10 cellular contexts compared by ENCODE assay signal in the genomic region with DNA sequence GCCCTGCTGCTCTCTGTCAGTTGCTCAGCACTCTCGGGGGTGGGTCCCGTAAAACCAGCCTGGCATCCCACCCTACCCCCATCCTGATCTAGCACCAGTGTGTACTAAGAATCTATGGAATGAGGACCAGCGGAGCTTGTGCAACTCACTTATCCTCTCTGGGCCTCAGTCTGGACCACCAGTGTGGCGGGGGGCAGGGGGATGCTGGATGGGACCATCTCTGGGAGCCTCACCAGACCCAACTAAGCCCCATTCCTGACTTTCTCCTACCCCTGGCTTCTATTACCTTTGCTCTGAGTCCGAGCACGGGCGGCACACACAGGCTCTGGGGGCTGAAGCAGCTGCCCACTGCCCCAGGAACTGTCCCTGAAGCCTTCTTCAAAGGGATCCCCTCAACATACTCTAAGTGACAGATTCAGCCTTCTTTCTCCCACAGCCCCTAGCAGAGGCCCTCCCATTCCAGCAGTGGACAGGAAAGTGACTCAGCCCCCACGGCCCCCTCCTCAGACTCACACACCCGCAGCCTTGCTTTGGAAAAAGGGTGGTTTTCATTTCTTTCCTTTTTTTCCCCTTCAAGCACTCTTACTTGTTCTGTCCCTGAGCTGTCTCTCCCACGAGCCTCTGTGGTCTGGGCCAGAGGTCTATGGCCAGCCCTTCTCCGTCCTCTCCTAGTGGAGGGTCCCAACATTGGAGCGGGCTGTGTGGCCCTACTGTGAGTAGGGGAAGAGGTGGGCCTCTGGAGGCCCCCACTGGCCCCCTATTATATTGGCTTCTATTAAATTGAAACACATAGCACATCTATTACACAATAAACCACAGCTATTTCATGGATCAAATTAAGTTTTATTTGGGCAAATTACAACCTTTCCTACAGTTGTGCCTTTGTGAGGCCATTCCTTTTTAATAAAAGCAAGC.
A peak's percentile ranks its signal among the peaks of the same experiment; 100 is the strongest.
DNase-seq lines count a peak whose midpoint lies in the region; ATAC-seq and TF ChIP-seq lines count a peak whose summit lies in the region.
"Had no signal": no experiment of that assay in that cellular context is flagged by ENCODE, and none has a peak within 500 bp of the region (broad histone marks: within the 10 kb centered on the region; RNA-seq: fewer than 3 reads in every experiment).

No MANE protein-coding gene starts in this region.

- H3K36me3 ChIP-seq in HUES48 (ENCODE audit: control insufficient read depth, insufficient read depth, low read length) (no peaks in the 10 kb centered on the region), mesenchymal stem cell (ENCODE audit: control insufficient read depth in 1 of 2, insufficient read depth in 2 of 2, low read depth in 1 of 2, low read length in 2 of 2) (no peaks in the 10 kb centered on the region)

- peaks cover 1% of the 10 kb centered on the region for H3K36me3 Mint-ChIP-seq in chondrocyte (ENCODE audit: low read depth)
- H3K36me3 Mint-ChIP-seq in type B pancreatic cell = no peaks in the 10 kb centered on the region
- H3K36me3 Mint-ChIP-seq: memory B cell had no signal

- H3K27ac ChIP-seq in HUES48 (ENCODE audit: low read depth, low read length) (peak overlapping the region; percentile 76), mesenchymal stem cell (ENCODE audit: low read length, poor library complexity, severe bottlenecking) (peak overlapping the region; percentile 89)

- peak overlapping the region; percentile 98 for H4K8ac ChIP-seq in mesenchymal stem cell (ENCODE audit: low read length)

- no peaks in the 10 kb centered on the region for H3K27me3 Mint-ChIP-seq in chondrocyte (ENCODE audit: low read depth)
- H3K27me3 Mint-ChIP-seq in type B pancreatic cell = no peaks in the 10 kb centered on the region
- peaks cover 9% of the 10 kb centered on the region for H3K27me3 Mint-ChIP-seq in stimulated activated naive CD8-positive, alpha-beta T cell treated with anti-CD3 and anti-CD28 coated beads, Interleukin-15, amount 100 ng/mL, for 72 hours

- no peak overlapping the region for H3K23ac ChIP-seq in mesenchymal stem cell (ENCODE audit: low read length in 2 of 2)

- no peak for TF ChIP-seq CTCF in chondrocyte (IDR thresholded peaks at IDR 0.05)
- no peak for TF ChIP-seq CTCF in type B pancreatic cell (conservative IDR thresholded peaks at IDR 0.05)
- no peak for TF ChIP-seq CTCF in GM13976 (IDR thresholded peaks at IDR 0.05; ENCODE audit: borderline replicate concordance, control extremely low read depth, extremely low read depth, insufficient read depth, missing control alignments)

- peak overlapping the region; percentile 100 for H2BK120ac ChIP-seq in mesenchymal stem cell (ENCODE audit: low read depth, low read length)

- WGBS in mesenchymal stem cell = 25% methylated on average over 11 of the region's 12 CpGs

- H3K18ac ChIP-seq in mesenchymal stem cell (ENCODE audit: low read depth in 1 of 2, low read length in 2 of 2) = peak overlapping the region; percentile 92 to 94

- H2BK5ac ChIP-seq in mesenchymal stem cell (ENCODE audit: low read depth, low read length, poor library complexity, severe bottlenecking) = peak overlapping the region; percentile 93

- no peak overlapping the region for H3K4me3 ChIP-seq in HUES48 (ENCODE audit: low read depth, low read length)
- peak overlapping the region in 1 of 2 experiments; percentile 25 for H3K4me3 ChIP-seq in mesenchymal stem cell (ENCODE audit: insufficient read depth in 1 of 2, low read depth in 1 of 2, low read length in 2 of 2)

- H4K91ac ChIP-seq in mesenchymal stem cell (ENCODE audit: low read length) = peak overlapping the region; percentile 100

- H2AK5ac ChIP-seq in mesenchymal stem cell (ENCODE audit: low read length, severe bottlenecking) = peak overlapping the region; percentile 96

- H3K27ac Mint-ChIP-seq in chondrocyte (ENCODE audit: unreplicated experiment) (peak overlapping the region; percentile 99), type B pancreatic cell (peak overlapping the region; percentile 81)
- peak overlapping the region in 1 of 2 donors; percentile 15 for H3K27ac Mint-ChIP-seq in stimulated activated naive CD8-positive, alpha-beta T cell treated with anti-CD3 and anti-CD28 coated beads, Interleukin-15, amount 100 ng/mL, for 72 hours
- H3K27ac Mint-ChIP-seq: memory B cell; stimulated activated naive CD8-positive, alpha-beta T cell treated with anti-CD3 and anti-CD28 coated beads, Interleukin-15, Interleukin-2, amounts not matched to agents 100 ng/mL and 50 ng/mL, for 24 hours had no signal

- H3K4ac ChIP-seq in mesenchymal stem cell (ENCODE audit: low read depth in 1 of 2, low read length in 2 of 2) = peak overlapping the region; percentile 98

- H2BK12ac ChIP-seq in mesenchymal stem cell (ENCODE audit: low read length in 2 of 2) = peak overlapping the region; percentile 98 to 100

- H3K4me3 Mint-ChIP-seq in chondrocyte (ENCODE audit: unreplicated experiment) = peak overlapping the region; percentile 33
- peak overlapping the region; percentile 29 for H3K4me3 Mint-ChIP-seq in type B pancreatic cell
- H3K4me3 Mint-ChIP-seq in stimulated activated naive CD8-positive, alpha-beta T cell treated with anti-CD3 and anti-CD28 coated beads, Interleukin-15, amount 100 ng/mL, for 72 hours = no peak overlapping the region
- H3K4me3 Mint-ChIP-seq: memory B cell; stimulated activated naive CD8-positive, alpha-beta T cell treated with anti-CD3 and anti-CD28 coated beads, Interleukin-15, Interleukin-2, amounts not matched to agents 100 ng/mL and 50 ng/mL, for 24 hours had no signal

- H3K4me2 ChIP-seq in mesenchymal stem cell (ENCODE audit: low read length, poor library complexity, severe bottlenecking) = peak overlapping the region; percentile 63

- H3K14ac ChIP-seq in mesenchymal stem cell (ENCODE audit: low read length in 2 of 2) = peak overlapping the region in 1 of 2 experiments; percentile 44

- H2BK15ac ChIP-seq in mesenchymal stem cell (ENCODE audit: low read depth, poor library complexity, severe bottlenecking) = peak overlapping the region; percentile 95

- H3K9me3 ChIP-seq in HUES48 (ENCODE audit: control insufficient read depth, insufficient read depth, low read length) (no peaks in the 10 kb centered on the region), mesenchymal stem cell (ENCODE audit: control insufficient read depth, low read length) (no peaks in the 10 kb centered on the region)

- DNase-seq in chondrocyte (ENCODE audit: low spot score) (no peak), mesenchymal stem cell (peak; percentile 75), type B pancreatic cell (ENCODE audit: extremely low spot score, unreplicated experiment) (no peak), GM13976 (ENCODE audit: low spot score) (no peak), midbrain (lab: John Stamatoyannopoulos, UW) (no peak)
- no peak for DNase-seq in effector CD8-positive, alpha-beta T cell (lab: John Stamatoyannopoulos, UW)
- DNase-seq in stimulated activated naive CD8-positive, alpha-beta T cell treated with anti-CD3 and anti-CD28 coated beads, Interleukin-15, amount 100 ng/mL, for 72 hours = no peak

- no peak overlapping the region for H3K9ac ChIP-seq in HUES48 (ENCODE audit: low read depth, low read length)
- H3K9ac ChIP-seq in mesenchymal stem cell (ENCODE audit: low read length) = peak overlapping the region; percentile 90

- H3K9me3 Mint-ChIP-seq in chondrocyte (ENCODE audit: low read depth) (peaks cover 8% of the 10 kb centered on the region), type B pancreatic cell (no peaks in the 10 kb centered on the region)
- no peaks in the 10 kb centered on the region for H3K9me3 Mint-ChIP-seq in stimulated activated naive CD8-positive, alpha-beta T cell treated with anti-CD3 and anti-CD28 coated beads, Interleukin-15, amount 100 ng/mL, for 72 hours
- H3K9me3 Mint-ChIP-seq: memory B cell; stimulated activated naive CD8-positive, alpha-beta T cell treated with anti-CD3 and anti-CD28 coated beads, Interleukin-15, Interleukin-2, amounts not matched to agents 100 ng/mL and 50 ng/mL, for 24 hours had no signal

- H3K79me1 ChIP-seq in mesenchymal stem cell (replicated peaks; ENCODE audit: low read length, poor library complexity, severe bottlenecking) = no peaks in the 10 kb centered on the region

- no peak for ATAC-seq in stimulated activated naive CD8-positive, alpha-beta T cell treated with anti-CD3 and anti-CD28 coated beads, Interleukin-15, amount 100 ng/mL, for 72 hours

- in situ Hi-C loops in GM13976 (cut with MboI; ENCODE audit: low sequenced_read_pairs, unreplicated experiment) = no loop called here

- H3K27me3 ChIP-seq in HUES48 (ENCODE audit: control insufficient read depth, insufficient read depth, low read length) (no peaks in the 10 kb centered on the region), mesenchymal stem cell (ENCODE audit: control insufficient read depth in 1 of 2, insufficient read depth in 1 of 2, low read length in 2 of 2) (no peaks in the 10 kb centered on the region)

- peak overlapping the region; percentile 3 for H2AFZ ChIP-seq in mesenchymal stem cell (ENCODE audit: low read depth, low read length)

- H3K4me1 ChIP-seq in HUES48 (ENCODE audit: control insufficient read depth, insufficient read depth, low read length) = peaks cover 9% of the 10 kb centered on the region
- peaks cover 31% of the 10 kb centered on the region for H3K4me1 ChIP-seq in mesenchymal stem cell (ENCODE audit: control insufficient read depth, insufficient read depth, low read depth, low read length)

- peaks cover 60% of the 10 kb centered on the region for H3K4me1 Mint-ChIP-seq in chondrocyte (ENCODE audit: low read depth)
- H3K4me1 Mint-ChIP-seq in type B pancreatic cell (ENCODE audit: unreplicated experiment) = peaks cover 38% of the 10 kb centered on the region
- no peaks in the 10 kb centered on the region for H3K4me1 Mint-ChIP-seq in stimulated activated naive CD8-positive, alpha-beta T cell treated with anti-CD3 and anti-CD28 coated beads, Interleukin-15, amount 100 ng/mL, for 72 hours
- H3K4me1 Mint-ChIP-seq: memory B cell had no signal

Comparison
In these comparisons a context has a peak if more than half of its experiments do, and no peak if none do; other contexts are left out.
1. H3K4me3 Mint-ChIP-seq: peak in chondrocyte (single experiment) and type B pancreatic cell (single experiment); none in stimulated activated naive CD8-positive, alpha-beta T cell treated with anti-CD3 and anti-CD28 coated beads, Interleukin-15, amount 100 ng/mL, for 72 hours (0 of 2).